Comparison of ENCODE assay signal across 8 cellular contexts in the genomic region with DNA sequence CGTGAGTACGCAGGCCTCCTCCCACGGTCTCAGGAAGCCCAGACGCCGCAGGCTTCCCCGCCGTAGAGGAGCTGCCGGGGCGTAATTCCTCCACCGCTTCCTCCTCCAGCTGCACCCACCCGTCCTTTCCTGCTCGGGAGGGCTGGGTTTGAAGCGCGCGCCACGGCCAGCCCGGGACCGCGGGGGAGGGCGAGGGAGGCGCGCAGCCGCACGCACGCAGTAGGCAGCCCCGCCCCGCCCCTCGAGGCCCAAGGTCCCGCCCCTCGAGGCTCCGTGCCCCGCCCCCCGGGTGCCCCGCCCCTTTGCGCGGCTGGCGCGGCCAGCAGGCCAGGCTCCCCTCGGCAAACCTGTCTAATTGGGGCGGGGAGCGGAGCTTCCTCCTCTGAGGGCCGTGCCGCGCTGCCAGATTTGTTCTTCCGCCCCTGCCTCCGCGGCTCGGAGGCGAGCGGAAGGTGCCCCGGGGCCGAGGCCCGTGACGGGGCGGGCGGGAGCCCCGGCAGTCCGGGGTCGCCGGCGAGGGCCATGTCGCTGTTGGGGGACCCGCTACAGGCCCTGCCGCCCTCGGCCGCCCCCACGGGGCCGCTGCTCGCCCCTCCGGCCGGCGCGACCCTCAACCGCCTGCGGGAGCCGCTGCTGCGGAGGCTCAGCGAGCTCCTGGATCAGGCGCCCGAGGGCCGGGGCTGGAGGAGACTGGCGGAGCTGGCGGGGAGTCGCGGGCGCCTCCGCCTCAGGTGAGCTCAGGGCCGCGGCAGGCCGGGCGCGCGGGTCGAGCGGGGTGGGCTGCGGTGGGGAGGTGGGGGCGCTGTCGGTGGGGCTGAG. TPM values are rescaled to one million over a fixed set of nuclear protein-coding genes. Genes with fewer than 3 reads are reported as not detected.
A peak's percentile ranks its signal among the peaks of the same experiment; 100 is the strongest.
DNase-seq lines count a peak whose midpoint lies in the region; ATAC-seq and TF ChIP-seq lines count a peak whose summit lies in the region.

TSS of gene MALT1 (plus strand) at position 344 of the 819 bp plus-strand sequence. CDS start at position 523, 179 bp downstream.

- POLR2A ChIA-PET in GM10248 (lab: Yijun Ruan, JAX) = interaction anchor here (0.5 to 1.3 kb wide), 9 partner anchors 12 to 145 kb away, joined by 3 to 6 read pairs (median 4); no protein-coding TSS in a partner anchor

- CTCF ChIA-PET in GM10248 (lab: Yijun Ruan, JAX) = interaction anchor here (1.1 to 5.6 kb wide), 18 partner anchors 10 to 171 kb away, joined by 3 to 36 read pairs (median 4); no protein-coding TSS in a partner anchor

- no peaks in the 10 kb centered on the region for H3K27me3 ChIP-seq in thoracic aorta (replicated peaks; ENCODE audit: insufficient read depth)

- H3K4me1 Mint-ChIP-seq in activated naive CD4-positive, alpha-beta T cell treated with anti-CD3 and anti-CD28 coated beads, Interleukin-2, amount 50 U/mL, for 24 hours = peaks cover 73% of the 10 kb centered on the region
- H3K4me1 Mint-ChIP-seq in osteocyte (ENCODE audit: unreplicated experiment) = peaks cover 39% of the 10 kb centered on the region

- H3K9me3 ChIP-seq in thoracic aorta = no peaks in the 10 kb centered on the region

- TF ChIP-seq CTCF in GM10248 (IDR thresholded peaks at IDR 0.05; ENCODE audit: control extremely low read depth, extremely low read depth, low read depth, missing control alignments) (peak; percentile 1), osteocyte (IDR thresholded peaks at IDR 0.05) (peak; percentile 23), thoracic aorta (IDR thresholded peaks at IDR 0.05) (no peak)

- peak within 1 kb of the TSS; percentile 94 for H3K4me3 Mint-ChIP-seq in activated naive CD4-positive, alpha-beta T cell treated with anti-CD3 and anti-CD28 coated beads, Interleukin-2, amount 50 U/mL, for 24 hours
- H3K4me3 Mint-ChIP-seq in osteocyte (ENCODE audit: unreplicated experiment) = peak within 1 kb of the TSS; percentile 92

- peaks cover 6% of the 10 kb centered on the region for H3K36me3 Mint-ChIP-seq in activated naive CD4-positive, alpha-beta T cell treated with anti-CD3 and anti-CD28 coated beads, Interleukin-2, amount 50 U/mL, for 24 hours
- peaks cover 8% of the 10 kb centered on the region for H3K36me3 Mint-ChIP-seq in osteocyte (ENCODE audit: unreplicated experiment)

- peak within 1 kb of the TSS; percentile 78 to 88 for H3K27ac ChIP-seq in thoracic aorta

- H3K9me3 Mint-ChIP-seq in activated naive CD4-positive, alpha-beta T cell treated with anti-CD3 and anti-CD28 coated beads, Interleukin-2, amount 50 U/mL, for 24 hours = peaks cover 6% of the 10 kb centered on the region
- no peaks in the 10 kb centered on the region for H3K9me3 Mint-ChIP-seq in osteocyte (ENCODE audit: unreplicated experiment)

- no peaks in the 10 kb centered on the region for H3K36me3 ChIP-seq in thoracic aorta

- peak within 1 kb of the TSS; percentile 94 for H3K27ac Mint-ChIP-seq in activated naive CD4-positive, alpha-beta T cell treated with anti-CD3 and anti-CD28 coated beads, Interleukin-2, amount 50 U/mL, for 24 hours
- H3K27ac Mint-ChIP-seq in osteocyte (ENCODE audit: unreplicated experiment) = peak within 1 kb of the TSS; percentile 86

- H3K4me3 ChIP-seq in thoracic aorta = peak within 1 kb of the TSS; percentile 85

- peak; percentile 95 for DNase-seq in GM10248 (ENCODE audit: extremely low spot score)
- peak; percentile 83 for DNase-seq in NCI-H1092 treated with DMSO at 0.1 percent for 48 hours (lab: John Stamatoyannopoulos, UW)
- DNase-seq in glomerular visceral epithelial cell (ENCODE audit: extremely low spot score) = peak; percentile 97
- DNase-seq in osteocyte (ENCODE audit: extremely low spot score, unreplicated experiment) = peak; percentile 98
- peak; percentile 67 for DNase-seq in thoracic aorta (ENCODE audit: low spot score)

- H3K4me1 ChIP-seq in thoracic aorta (ENCODE audit: control insufficient read depth in 1 of 2, low read depth in 2 of 2) = peaks cover 5 to 11% of the 10 kb centered on the region in 2 donors

- ATAC-seq in HG02588 (IDR thresholded peaks at IDR 0.05; ENCODE audit: unreplicated experiment) = peak; percentile 74
- ATAC-seq in SK-N-SH treated with all-trans-retinoic acid at 6 μM for 48 hours = peak; percentile 88
- peak; percentile 82 for ATAC-seq in thoracic aorta (ENCODE audit: insufficient number of reproducible peaks, low FRiP score, low read depth)

- no peaks in the 10 kb centered on the region for H3K27me3 Mint-ChIP-seq in activated naive CD4-positive, alpha-beta T cell treated with anti-CD3 and anti-CD28 coated beads, Interleukin-2, amount 50 U/mL, for 24 hours
- no peaks in the 10 kb centered on the region for H3K27me3 Mint-ChIP-seq in osteocyte (ENCODE audit: unreplicated experiment)

TF ChIP-seq in SK-N-SH treated with all-trans-retinoic acid at 6 μM for 48 hours, 23 proteins besides CTCF, POLR2A, EP300 and RAD21:
- TF ChIP-seq BACH2 (CRISPR knock-in tag; IDR thresholded peaks at IDR 0.05; ENCODE audit: borderline replicate concordance) (no peak), TSHZ2 (CRISPR knock-in tag; IDR thresholded peaks at IDR 0.05) (0 out of 2 replicates have a peak, but pooled peaks have one; percentile 33)
TF ChIP-seq in SK-N-SH treated with all-trans-retinoic acid at 6 μM for 48 hours: peak in this region for 1.

RNA-seq across cellular contexts. Expression of gene MALT1, which starts in this region (rescaled TPM):
- total RNA-seq in osteocyte (28.1 and 28.8 TPM in 2 replicates), thoracic aorta (10 to 100 TPM; 17.7 to 28.8 TPM)

Comparison
In these comparisons a context has a peak if more than half of its experiments do, and no peak if none do; other contexts are left out.
1. Peak in every context shown above with its lines: DNase-seq, ATAC-seq, H3K4me3 ChIP-seq and H3K27ac ChIP-seq.